8 cellular contexts compared by ENCODE assay signal in the genomic region with DNA sequence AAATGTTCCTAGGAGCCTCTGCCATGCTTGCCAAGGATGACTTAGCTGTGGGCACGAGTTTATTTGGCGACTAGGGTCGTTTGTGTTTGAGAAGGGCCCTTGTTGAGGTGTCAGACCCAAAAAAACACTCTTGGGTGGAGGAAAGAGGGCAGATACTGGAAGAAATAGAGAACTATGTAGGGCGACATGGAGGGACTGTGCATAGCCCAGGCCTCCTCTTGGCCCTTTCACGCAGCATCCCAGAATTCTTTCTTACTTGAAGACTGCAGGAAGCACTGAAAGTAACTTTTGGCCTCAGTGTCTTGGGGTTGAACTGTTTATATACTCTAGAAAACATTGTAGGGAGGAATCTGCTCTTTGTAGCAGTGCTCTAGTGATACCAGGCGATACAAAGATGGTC. TPM values are rescaled to one million over a fixed set of nuclear protein-coding genes. Genes with fewer than 3 reads are reported as not detected.
A peak's percentile ranks its signal among the peaks of the same experiment; 100 is the strongest.
DNase-seq lines count a peak whose midpoint lies in the region; ATAC-seq and TF ChIP-seq lines count a peak whose summit lies in the region.

No MANE protein-coding gene starts in this region.

- H3K9me3 ChIP-seq in MM.1S (replicated peaks; ENCODE audit: insufficient read depth, low read length) = no peaks in the 10 kb centered on the region

- no peaks in the 10 kb centered on the region for H3K9me3 Mint-ChIP-seq in dendritic cell treated with granulocyte-macrophage colony-stimulating factor and Interleukin-4, amounts not matched to agents 40 ng/mL and 50 ng/mL, for 4 days
- no peaks in the 10 kb centered on the region for H3K9me3 Mint-ChIP-seq in natural killer cell

- TF ChIP-seq CTCF in GM06990 (IDR thresholded peaks at IDR 0.05; ENCODE audit: insufficient read depth, low read length, poor library complexity, severe bottlenecking) (no peak), MM.1S (IDR thresholded peaks at IDR 0.05; ENCODE audit: low read length) (no peak), natural killer cell (IDR thresholded peaks at IDR 0.05) (no peak)

- H3K27ac ChIP-seq in MM.1S (ENCODE audit: low read length) = no peak overlapping the region

- DNase-seq in GM06990 (ENCODE audit: extremely low read depth, insufficient read length) = no peak
- no peak for DNase-seq in MM.1S
- no peak for DNase-seq in natural killer cell
- no peak for DNase-seq in kidney glomerular epithelial cell (lab: John Stamatoyannopoulos, UW)
- DNase-seq in activated gamma-delta T cell (lab: John Stamatoyannopoulos, UW) = no peak
- DNase-seq in GM19238 (ENCODE audit: insufficient read length, low spot score) = no peak
- DNase-seq in iPS-NIHi11 (ENCODE audit: low spot score) = no peak

- H3K36me3 Mint-ChIP-seq in dendritic cell treated with granulocyte-macrophage colony-stimulating factor and Interleukin-4, amounts not matched to agents 40 ng/mL and 50 ng/mL, for 4 days (ENCODE audit: low read depth) = peaks cover 16% of the 10 kb centered on the region
- no peaks in the 10 kb centered on the region for H3K36me3 Mint-ChIP-seq in natural killer cell

- peak overlapping the region; percentile 77; the same call in 1 of the 2 replicates for H3K9ac ChIP-seq in MM.1S (ENCODE audit: low read length)

- H3K4me1 Mint-ChIP-seq in dendritic cell treated with granulocyte-macrophage colony-stimulating factor and Interleukin-4, amounts not matched to agents 40 ng/mL and 50 ng/mL, for 4 days (ENCODE audit: low read depth) = peaks cover 48% of the 10 kb centered on the region
- peaks cover 33 to 42% of the 10 kb centered on the region in 2 donors for H3K4me1 Mint-ChIP-seq in natural killer cell

- peak overlapping the region; percentile 95 for H3K4me3 ChIP-seq in GM06990 (replicated peaks; ENCODE audit: low read depth, low read length)
- H3K4me3 ChIP-seq in MM.1S (ENCODE audit: low read length) = peak overlapping the region; percentile 87

- intact Hi-C loops in dendritic cell treated with granulocyte-macrophage colony-stimulating factor and Interleukin-4, amounts not matched to agents 40 ng/mL and 50 ng/mL, for 4 days (cut with micrococcal nuclease) = loop anchor here (2.0 kb wide), 1 partner anchor 15 kb away; a partner anchor contains a TSS
- intact Hi-C loops in natural killer cell (cut with micrococcal nuclease) = loop anchor here (1.0 kb wide), 1 partner anchor 16 kb away; a partner anchor contains a TSS

- ATAC-seq in natural killer cell = no peak

- H3K79me2 ChIP-seq in MM.1S (ENCODE audit: low read length) = peaks cover 72% of the 10 kb centered on the region

- H3K27ac Mint-ChIP-seq in dendritic cell treated with granulocyte-macrophage colony-stimulating factor and Interleukin-4, amounts not matched to agents 40 ng/mL and 50 ng/mL, for 4 days = peak overlapping the region; percentile 92
- H3K27ac Mint-ChIP-seq in natural killer cell = peak overlapping the region; percentile 86 to 89

- H3K36me3 ChIP-seq in GM06990 (ENCODE audit: control insufficient read depth, insufficient read depth, low read length) (no peaks in the 10 kb centered on the region), MM.1S (replicated peaks; ENCODE audit: insufficient read depth, low read length) (no peaks in the 10 kb centered on the region)

- no peaks in the 10 kb centered on the region for H3F3A ChIP-seq in MM.1S (ENCODE audit: insufficient read depth, low read length)

- peak overlapping the region; percentile 81 for H3K4me2 ChIP-seq in MM.1S (ENCODE audit: low read depth, low read length)

- H3K4me1 ChIP-seq in MM.1S (ENCODE audit: low read length) = no peaks in the 10 kb centered on the region

- no peaks in the 10 kb centered on the region for H3K27me3 ChIP-seq in GM06990 (replicated peaks; ENCODE audit: control insufficient read depth, insufficient read depth, low read length)
- H3K27me3 ChIP-seq in MM.1S (replicated peaks; ENCODE audit: insufficient read depth, low read length) = no peaks in the 10 kb centered on the region

- H3K27me3 Mint-ChIP-seq in dendritic cell treated with granulocyte-macrophage colony-stimulating factor and Interleukin-4, amounts not matched to agents 40 ng/mL and 50 ng/mL, for 4 days = no peaks in the 10 kb centered on the region
- no peaks in the 10 kb centered on the region for H3K27me3 Mint-ChIP-seq in natural killer cell (ENCODE audit: low read depth in 2 of 2)

- H3K4me3 Mint-ChIP-seq in dendritic cell treated with granulocyte-macrophage colony-stimulating factor and Interleukin-4, amounts not matched to agents 40 ng/mL and 50 ng/mL, for 4 days = peak overlapping the region; percentile 98
- H3K4me3 Mint-ChIP-seq in natural killer cell = peak overlapping the region; percentile 96

- H3K9me2 ChIP-seq in MM.1S (replicated peaks; ENCODE audit: insufficient read depth, low read length) = no peaks in the 10 kb centered on the region

- no peak overlapping the region for H2AFZ ChIP-seq in MM.1S (ENCODE audit: low read length)

- peaks cover 4% of the 10 kb centered on the region; the same call in 1 of the 2 replicates for H4K20me1 ChIP-seq in MM.1S (ENCODE audit: insufficient read depth, low read length)

RNA-seq across cellular contexts. Expression of a gene that starts 0.9 kb away (rescaled TPM):
- total RNA-seq in natural killer cell = 10 to 100 TPM; 35.8 to 53.1 (median 42.7) TPM

RNA-seq across cellular contexts. Expression of a gene that starts 15.5 kb away (rescaled TPM):
- total RNA-seq in natural killer cell = 1 to 10 TPM; 6.1 to 6.3 (median 6.2) TPM
